Comparison of ENCODE assay signal across 1 cellular context in the genomic region with DNA sequence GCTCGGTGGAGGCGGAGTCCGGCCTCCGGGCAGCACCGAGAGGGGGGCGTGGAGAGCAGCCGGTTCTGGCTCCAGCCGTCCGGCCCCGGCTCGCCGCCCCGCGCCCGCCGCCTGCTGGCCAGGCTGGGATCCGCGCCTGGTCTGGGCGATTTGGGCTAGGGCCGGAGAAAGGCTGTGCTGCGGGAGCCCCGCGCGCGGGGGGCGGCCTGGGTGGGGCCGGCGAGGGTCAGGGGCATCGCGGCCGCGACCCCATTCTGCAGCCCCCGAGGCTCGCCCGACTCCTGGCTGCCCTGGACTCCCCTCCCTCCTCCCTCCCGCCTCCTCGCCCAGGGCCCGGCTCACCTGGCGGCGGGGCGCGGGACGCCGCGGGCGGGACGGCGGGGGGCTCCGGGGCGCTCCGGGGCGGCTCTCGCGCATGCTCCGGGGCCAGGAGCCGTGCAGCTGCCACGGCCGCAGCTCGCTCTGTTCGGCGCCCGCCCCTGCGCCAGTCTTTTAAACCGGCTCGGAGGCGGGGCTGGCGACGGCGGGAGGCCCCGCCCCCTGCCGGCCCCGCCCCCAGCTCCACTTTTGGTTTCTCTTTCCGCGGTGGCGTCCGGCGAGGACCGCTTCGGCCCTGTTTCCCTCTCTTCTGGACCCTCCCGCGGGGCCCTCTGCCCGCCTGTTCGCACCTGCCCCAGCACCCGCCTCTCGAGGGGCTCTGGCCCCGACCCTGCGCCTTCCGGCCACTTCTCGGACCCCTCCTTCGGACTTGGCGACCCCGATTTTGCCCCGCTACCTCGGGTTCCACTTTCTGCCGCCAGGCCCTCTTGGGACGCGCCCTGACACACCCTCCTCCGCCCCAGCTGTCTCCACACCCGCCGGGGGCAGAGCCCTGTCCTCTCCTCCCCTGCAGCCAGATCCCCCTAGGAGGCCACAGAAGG.
TF ChIP-seq lines count a peak whose summit lies in the region.

A gene with protein sequence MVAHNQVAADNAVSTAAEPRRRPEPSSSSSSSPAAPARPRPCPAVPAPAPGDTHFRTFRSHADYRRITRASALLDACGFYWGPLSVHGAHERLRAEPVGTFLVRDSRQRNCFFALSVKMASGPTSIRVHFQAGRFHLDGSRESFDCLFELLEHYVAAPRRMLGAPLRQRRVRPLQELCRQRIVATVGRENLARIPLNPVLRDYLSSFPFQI (minus strand): TSS at position 468 of the 920 bp plus-strand sequence. CDS start 726 bp downstream, outside the sequence.

TF ChIP-seq in HepG2, 621 proteins besides CTCF, POLR2A, EP300 and RAD21 (continued from another document and continues in another):
- TF ChIP-seq, protein P1, sequence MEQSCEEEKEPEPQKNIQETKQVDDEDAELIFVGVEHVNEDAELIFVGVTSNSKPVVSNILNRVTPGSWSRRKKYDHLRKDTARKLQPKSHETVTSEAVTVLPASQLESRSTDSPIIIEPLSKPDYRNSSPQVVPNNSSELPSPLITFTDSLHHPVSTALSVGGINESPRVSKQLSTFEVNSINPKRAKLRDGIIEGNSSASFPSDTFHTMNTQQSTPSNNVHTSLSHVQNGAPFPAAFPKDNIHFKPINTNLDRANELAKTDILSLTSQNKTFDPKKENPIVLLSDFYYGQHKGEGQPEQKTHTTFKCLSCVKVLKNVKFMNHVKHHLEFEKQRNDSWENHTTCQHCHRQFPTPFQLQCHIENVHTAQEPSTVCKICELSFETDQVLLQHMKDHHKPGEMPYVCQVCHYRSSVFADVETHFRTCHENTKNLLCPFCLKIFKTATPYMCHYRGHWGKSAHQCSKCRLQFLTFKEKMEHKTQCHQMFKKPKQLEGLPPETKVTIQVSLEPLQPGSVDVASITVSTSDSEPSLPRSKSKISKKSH (CRISPR knock-in tag; IDR thresholded peaks at IDR 0.05; ENCODE audit: borderline replicate concordance): peak; percentile 79; the same call in 1 of the 2 replicates
- TF ChIP-seq, protein P2, sequence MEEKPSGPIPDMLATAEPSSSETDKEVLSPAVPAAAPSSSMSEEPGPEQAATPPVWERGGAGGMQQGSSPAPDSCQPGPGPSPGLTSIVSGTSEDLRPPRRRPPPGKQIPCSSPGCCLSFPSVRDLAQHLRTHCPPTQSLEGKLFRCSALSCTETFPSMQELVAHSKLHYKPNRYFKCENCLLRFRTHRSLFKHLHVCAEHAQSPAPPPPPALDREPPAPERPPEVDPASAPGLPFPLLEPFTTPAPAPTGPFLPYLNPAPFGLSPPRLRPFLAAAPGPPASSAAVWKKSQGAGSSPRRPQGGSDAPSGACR (CRISPR knock-in tag; IDR thresholded peaks at IDR 0.05): peak; percentile 58; the same call in 1 of the 2 replicates
- TF ChIP-seq ZNF274 (CRISPR knock-in tag; IDR thresholded peaks at IDR 0.05): peak; percentile 8; the same call in 1 of the 2 replicates
- peak; percentile 35; the same call in 1 of the 2 replicates for TF ChIP-seq HDAC2 (CRISPR knock-in tag; IDR thresholded peaks at IDR 0.05)
- TF ChIP-seq JUNB (CRISPR knock-in tag; IDR thresholded peaks at IDR 0.05; ENCODE audit: borderline replicate concordance): peak; percentile 76; the same call in 1 of the 2 replicates
- TF ChIP-seq NFKB2 (CRISPR knock-in tag; IDR thresholded peaks at IDR 0.05; ENCODE audit: borderline replicate concordance): peak; percentile 90
- no peak for TF ChIP-seq TCF12 (IDR thresholded peaks at IDR 0.05)
- TF ChIP-seq TCF12 (CRISPR knock-in tag; IDR thresholded peaks at IDR 0.05): peak; percentile 25; the same call in 1 of the 2 replicates
- TF ChIP-seq YEATS2 (CRISPR knock-in tag; IDR thresholded peaks at IDR 0.05; ENCODE audit: borderline replicate concordance): no peak; the same call in 1 of the 2 replicates
- TF ChIP-seq ZBTB20 (CRISPR knock-in tag; IDR thresholded peaks at IDR 0.05; ENCODE audit: borderline replicate concordance, low read depth): 0 out of 2 replicates have a peak, but pooled peaks have one; percentile 10
- TF ChIP-seq ZNF841 (CRISPR knock-in tag; IDR thresholded peaks at IDR 0.05; ENCODE audit: borderline replicate concordance): peak; percentile 93; the same call in 1 of the 2 replicates
- no peak for TF ChIP-seq ZKSCAN1 (IDR thresholded peaks at IDR 0.05; ENCODE audit: low read length)
- TF ChIP-seq, protein P3, sequence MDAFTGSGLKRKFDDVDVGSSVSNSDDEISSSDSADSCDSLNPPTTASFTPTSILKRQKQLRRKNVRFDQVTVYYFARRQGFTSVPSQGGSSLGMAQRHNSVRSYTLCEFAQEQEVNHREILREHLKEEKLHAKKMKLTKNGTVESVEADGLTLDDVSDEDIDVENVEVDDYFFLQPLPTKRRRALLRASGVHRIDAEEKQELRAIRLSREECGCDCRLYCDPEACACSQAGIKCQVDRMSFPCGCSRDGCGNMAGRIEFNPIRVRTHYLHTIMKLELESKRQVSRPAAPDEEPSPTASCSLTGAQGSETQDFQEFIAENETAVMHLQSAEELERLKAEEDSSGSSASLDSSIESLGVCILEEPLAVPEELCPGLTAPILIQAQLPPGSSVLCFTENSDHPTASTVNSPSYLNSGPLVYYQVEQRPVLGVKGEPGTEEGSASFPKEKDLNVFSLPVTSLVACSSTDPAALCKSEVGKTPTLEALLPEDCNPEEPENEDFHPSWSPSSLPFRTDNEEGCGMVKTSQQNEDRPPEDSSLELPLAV (CRISPR knock-in tag; conservative IDR thresholded peaks at IDR 0.05; ENCODE audit: low read depth): 0 out of 2 replicates have a peak, but pooled peaks have one; percentile 72
- peak; percentile 72 for TF ChIP-seq TEAD2 (CRISPR knock-in tag; IDR thresholded peaks at IDR 0.05)
- TF ChIP-seq FLYWCH1 (CRISPR knock-in tag; IDR thresholded peaks at IDR 0.05): peak; percentile 81; the same call in 1 of the 2 replicates
- TF ChIP-seq, protein P4, sequence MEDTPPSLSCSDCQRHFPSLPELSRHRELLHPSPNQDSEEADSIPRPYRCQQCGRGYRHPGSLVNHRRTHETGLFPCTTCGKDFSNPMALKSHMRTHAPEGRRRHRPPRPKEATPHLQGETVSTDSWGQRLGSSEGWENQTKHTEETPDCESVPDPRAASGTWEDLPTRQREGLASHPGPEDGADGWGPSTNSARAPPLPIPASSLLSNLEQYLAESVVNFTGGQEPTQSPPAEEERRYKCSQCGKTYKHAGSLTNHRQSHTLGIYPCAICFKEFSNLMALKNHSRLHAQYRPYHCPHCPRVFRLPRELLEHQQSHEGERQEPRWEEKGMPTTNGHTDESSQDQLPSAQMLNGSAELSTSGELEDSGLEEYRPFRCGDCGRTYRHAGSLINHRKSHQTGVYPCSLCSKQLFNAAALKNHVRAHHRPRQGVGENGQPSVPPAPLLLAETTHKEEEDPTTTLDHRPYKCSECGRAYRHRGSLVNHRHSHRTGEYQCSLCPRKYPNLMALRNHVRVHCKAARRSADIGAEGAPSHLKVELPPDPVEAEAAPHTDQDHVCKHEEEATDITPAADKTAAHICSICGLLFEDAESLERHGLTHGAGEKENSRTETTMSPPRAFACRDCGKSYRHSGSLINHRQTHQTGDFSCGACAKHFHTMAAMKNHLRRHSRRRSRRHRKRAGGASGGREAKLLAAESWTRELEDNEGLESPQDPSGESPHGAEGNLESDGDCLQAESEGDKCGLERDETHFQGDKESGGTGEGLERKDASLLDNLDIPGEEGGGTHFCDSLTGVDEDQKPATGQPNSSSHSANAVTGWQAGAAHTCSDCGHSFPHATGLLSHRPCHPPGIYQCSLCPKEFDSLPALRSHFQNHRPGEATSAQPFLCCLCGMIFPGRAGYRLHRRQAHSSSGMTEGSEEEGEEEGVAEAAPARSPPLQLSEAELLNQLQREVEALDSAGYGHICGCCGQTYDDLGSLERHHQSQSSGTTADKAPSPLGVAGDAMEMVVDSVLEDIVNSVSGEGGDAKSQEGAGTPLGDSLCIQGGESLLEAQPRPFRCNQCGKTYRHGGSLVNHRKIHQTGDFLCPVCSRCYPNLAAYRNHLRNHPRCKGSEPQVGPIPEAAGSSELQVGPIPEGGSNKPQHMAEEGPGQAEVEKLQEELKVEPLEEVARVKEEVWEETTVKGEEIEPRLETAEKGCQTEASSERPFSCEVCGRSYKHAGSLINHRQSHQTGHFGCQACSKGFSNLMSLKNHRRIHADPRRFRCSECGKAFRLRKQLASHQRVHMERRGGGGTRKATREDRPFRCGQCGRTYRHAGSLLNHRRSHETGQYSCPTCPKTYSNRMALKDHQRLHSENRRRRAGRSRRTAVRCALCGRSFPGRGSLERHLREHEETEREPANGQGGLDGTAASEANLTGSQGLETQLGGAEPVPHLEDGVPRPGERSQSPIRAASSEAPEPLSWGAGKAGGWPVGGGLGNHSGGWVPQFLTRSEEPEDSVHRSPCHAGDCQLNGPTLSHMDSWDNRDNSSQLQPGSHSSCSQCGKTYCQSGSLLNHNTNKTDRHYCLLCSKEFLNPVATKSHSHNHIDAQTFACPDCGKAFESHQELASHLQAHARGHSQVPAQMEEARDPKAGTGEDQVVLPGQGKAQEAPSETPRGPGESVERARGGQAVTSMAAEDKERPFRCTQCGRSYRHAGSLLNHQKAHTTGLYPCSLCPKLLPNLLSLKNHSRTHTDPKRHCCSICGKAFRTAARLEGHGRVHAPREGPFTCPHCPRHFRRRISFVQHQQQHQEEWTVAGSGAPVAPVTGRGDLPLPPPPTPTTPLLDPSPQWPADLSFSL (CRISPR knock-in tag; IDR thresholded peaks at IDR 0.05): 0 out of 2 replicates have a peak, but pooled peaks have one; percentile 57
- TF ChIP-seq, protein P5, sequence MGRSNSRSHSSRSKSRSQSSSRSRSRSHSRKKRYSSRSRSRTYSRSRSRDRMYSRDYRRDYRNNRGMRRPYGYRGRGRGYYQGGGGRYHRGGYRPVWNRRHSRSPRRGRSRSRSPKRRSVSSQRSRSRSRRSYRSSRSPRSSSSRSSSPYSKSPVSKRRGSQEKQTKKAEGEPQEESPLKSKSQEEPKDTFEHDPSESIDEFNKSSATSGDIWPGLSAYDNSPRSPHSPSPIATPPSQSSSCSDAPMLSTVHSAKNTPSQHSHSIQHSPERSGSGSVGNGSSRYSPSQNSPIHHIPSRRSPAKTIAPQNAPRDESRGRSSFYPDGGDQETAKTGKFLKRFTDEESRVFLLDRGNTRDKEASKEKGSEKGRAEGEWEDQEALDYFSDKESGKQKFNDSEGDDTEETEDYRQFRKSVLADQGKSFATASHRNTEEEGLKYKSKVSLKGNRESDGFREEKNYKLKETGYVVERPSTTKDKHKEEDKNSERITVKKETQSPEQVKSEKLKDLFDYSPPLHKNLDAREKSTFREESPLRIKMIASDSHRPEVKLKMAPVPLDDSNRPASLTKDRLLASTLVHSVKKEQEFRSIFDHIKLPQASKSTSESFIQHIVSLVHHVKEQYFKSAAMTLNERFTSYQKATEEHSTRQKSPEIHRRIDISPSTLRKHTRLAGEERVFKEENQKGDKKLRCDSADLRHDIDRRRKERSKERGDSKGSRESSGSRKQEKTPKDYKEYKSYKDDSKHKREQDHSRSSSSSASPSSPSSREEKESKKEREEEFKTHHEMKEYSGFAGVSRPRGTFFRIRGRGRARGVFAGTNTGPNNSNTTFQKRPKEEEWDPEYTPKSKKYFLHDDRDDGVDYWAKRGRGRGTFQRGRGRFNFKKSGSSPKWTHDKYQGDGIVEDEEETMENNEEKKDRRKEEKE (IDR thresholded peaks at IDR 0.05): no peak
- peak; percentile 89; the same call in 1 of the 2 replicates for TF ChIP-seq SMAD9 (CRISPR knock-in tag; IDR thresholded peaks at IDR 0.05)
- TF ChIP-seq MLLT10 (CRISPR knock-in tag; IDR thresholded peaks at IDR 0.05): peak; percentile 89
- TF ChIP-seq, protein P6, sequence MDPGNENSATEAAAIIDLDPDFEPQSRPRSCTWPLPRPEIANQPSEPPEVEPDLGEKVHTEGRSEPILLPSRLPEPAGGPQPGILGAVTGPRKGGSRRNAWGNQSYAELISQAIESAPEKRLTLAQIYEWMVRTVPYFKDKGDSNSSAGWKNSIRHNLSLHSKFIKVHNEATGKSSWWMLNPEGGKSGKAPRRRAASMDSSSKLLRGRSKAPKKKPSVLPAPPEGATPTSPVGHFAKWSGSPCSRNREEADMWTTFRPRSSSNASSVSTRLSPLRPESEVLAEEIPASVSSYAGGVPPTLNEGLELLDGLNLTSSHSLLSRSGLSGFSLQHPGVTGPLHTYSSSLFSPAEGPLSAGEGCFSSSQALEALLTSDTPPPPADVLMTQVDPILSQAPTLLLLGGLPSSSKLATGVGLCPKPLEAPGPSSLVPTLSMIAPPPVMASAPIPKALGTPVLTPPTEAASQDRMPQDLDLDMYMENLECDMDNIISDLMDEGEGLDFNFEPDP (CRISPR knock-in tag; conservative IDR thresholded peaks at IDR 0.05): no peak; the same call in 1 of the 2 replicates
- peak; percentile 88; the same call in 1 of the 2 replicates for TF ChIP-seq ELF4 (CRISPR knock-in tag; IDR thresholded peaks at IDR 0.05; ENCODE audit: borderline replicate concordance)
- peak; percentile 92 for TF ChIP-seq ZSCAN20 (CRISPR knock-in tag; IDR thresholded peaks at IDR 0.05; ENCODE audit: borderline replicate concordance)
- TF ChIP-seq SRSF4 (IDR thresholded peaks at IDR 0.05; ENCODE audit: low read depth, low read length, poor library complexity, severe bottlenecking): peak; percentile 57
- no peak; the same call in 1 of the 2 replicates for TF ChIP-seq ZNF333 (CRISPR knock-in tag; IDR thresholded peaks at IDR 0.05; ENCODE audit: borderline replicate concordance)
- TF ChIP-seq, protein P7, sequence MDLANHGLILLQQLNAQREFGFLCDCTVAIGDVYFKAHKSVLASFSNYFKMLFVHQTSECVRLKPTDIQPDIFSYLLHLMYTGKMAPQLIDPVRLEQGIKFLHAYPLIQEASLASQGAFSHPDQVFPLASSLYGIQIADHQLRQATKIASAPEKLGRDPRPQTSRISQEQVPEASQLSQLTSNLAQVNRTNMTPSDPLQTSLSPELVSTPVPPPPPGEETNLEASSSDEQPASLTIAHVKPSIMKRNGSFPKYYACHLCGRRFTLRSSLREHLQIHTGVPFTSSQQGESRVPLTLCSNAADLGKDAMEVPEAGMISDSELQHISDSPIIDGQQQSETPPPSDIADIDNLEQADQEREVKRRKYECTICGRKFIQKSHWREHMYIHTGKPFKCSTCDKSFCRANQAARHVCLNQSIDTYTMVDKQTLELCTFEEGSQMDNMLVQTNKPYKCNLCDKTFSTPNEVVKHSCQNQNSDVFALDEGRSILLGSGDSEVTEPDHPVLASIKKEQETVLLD (CRISPR knock-in tag; IDR thresholded peaks at IDR 0.05; ENCODE audit: low read depth): peak; percentile 64
